In genomic region chr1:50622259-50622658, GRCh38 we compare ENCODE assay signal across 2 cellular contexts.
TF ChIP-seq lines count a peak whose summit lies in the region.

No MANE protein-coding gene starts in this region.

TF ChIP-seq in HepG2, 621 proteins besides CTCF, POLR2A, EP300 and RAD21:
- TF ChIP-seq ZNF326 (CRISPR knock-in tag; IDR thresholded peaks at IDR 0.05; ENCODE audit: borderline replicate concordance) (no peak), ZNF816 (CRISPR knock-in tag; IDR thresholded peaks at IDR 0.05; ENCODE audit: borderline replicate concordance) (no peak), ZSCAN29 (CRISPR knock-in tag; conservative IDR thresholded peaks at IDR 0.05) (no peak), MAFK (conservative IDR thresholded peaks at IDR 0.05 in 1 of 2, IDR thresholded peaks at IDR 0.05 in 1 of 2; ENCODE audit: low read length in 2 of 2) (peak; percentile 86 to 90), MAFF (IDR thresholded peaks at IDR 0.05; ENCODE audit: low read depth, low read length) (peak; percentile 75)
- TF ChIP-seq, protein P1, sequence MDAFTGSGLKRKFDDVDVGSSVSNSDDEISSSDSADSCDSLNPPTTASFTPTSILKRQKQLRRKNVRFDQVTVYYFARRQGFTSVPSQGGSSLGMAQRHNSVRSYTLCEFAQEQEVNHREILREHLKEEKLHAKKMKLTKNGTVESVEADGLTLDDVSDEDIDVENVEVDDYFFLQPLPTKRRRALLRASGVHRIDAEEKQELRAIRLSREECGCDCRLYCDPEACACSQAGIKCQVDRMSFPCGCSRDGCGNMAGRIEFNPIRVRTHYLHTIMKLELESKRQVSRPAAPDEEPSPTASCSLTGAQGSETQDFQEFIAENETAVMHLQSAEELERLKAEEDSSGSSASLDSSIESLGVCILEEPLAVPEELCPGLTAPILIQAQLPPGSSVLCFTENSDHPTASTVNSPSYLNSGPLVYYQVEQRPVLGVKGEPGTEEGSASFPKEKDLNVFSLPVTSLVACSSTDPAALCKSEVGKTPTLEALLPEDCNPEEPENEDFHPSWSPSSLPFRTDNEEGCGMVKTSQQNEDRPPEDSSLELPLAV (CRISPR knock-in tag; conservative IDR thresholded peaks at IDR 0.05; ENCODE audit: low read depth): no peak

TF ChIP-seq in H1, 55 proteins besides CTCF, POLR2A, EP300 and RAD21:
- no peak for TF ChIP-seq E2F6 (IDR thresholded peaks at IDR 0.05)
- TF ChIP-seq ASH2L (IDR thresholded peaks at IDR 0.05; ENCODE audit: low read length): no peak
- TF ChIP-seq BRCA1 (IDR thresholded peaks at IDR 0.05; ENCODE audit: low read depth, low read length): no peak
- TF ChIP-seq HDAC2 (IDR thresholded peaks at IDR 0.05; ENCODE audit: borderline replicate concordance in 1 of 2, low read depth in 2 of 2, low read length in 2 of 2): no peak
- TF ChIP-seq SUZ12 (IDR thresholded peaks at IDR 0.05; ENCODE audit: low read length): no peak
- TF ChIP-seq SP4 (IDR thresholded peaks at IDR 0.05; ENCODE audit: low read length): no peak
- no peak for TF ChIP-seq BCL11A (IDR thresholded peaks at IDR 0.05; ENCODE audit: low read depth in 2 of 2, low read length in 2 of 2)
- no peak for TF ChIP-seq ATF2 (IDR thresholded peaks at IDR 0.05; ENCODE audit: low read length)
- no peak for TF ChIP-seq EZH2 (IDR thresholded peaks at IDR 0.05; ENCODE audit: low read depth, low read length, severe bottlenecking)
- TF ChIP-seq HDAC6 (IDR thresholded peaks at IDR 0.05; ENCODE audit: low read depth, low read length): no peak
- no peak for TF ChIP-seq RXRA (IDR thresholded peaks at IDR 0.05; ENCODE audit: insufficient read depth, low read depth, low read length)
- TF ChIP-seq SIX5 (IDR thresholded peaks at IDR 0.05; ENCODE audit: low read depth, low read length): no peak
- no peak for TF ChIP-seq GTF2F1 (IDR thresholded peaks at IDR 0.05; ENCODE audit: borderline replicate concordance, low read depth, low read length)
